9 cellular contexts compared by ENCODE assay signal in genomic region chr11:68904458-68904847, GRCh38. TPM values are rescaled to one million over a fixed set of nuclear protein-coding genes. Genes with fewer than 3 reads are reported as not detected.
DNase-seq lines count a peak whose midpoint lies in the region; ATAC-seq and FAIRE-seq lines count a peak whose summit lies in the region.
"Had no signal": no experiment of that assay in that cellular context is flagged by ENCODE, and none has a peak within 500 bp of the region (broad histone marks: within the 10 kb centered on the region; RNA-seq: fewer than 3 reads in every experiment).

No MANE protein-coding gene starts in this region.

- no peak for FAIRE-seq in RCC 7860 (lab: Jason Lieb, UNC)
- FAIRE-seq: A204.1 had no signal

- no peaks in the 10 kb centered on the region for H3K9me3 ChIP-seq in iPS-15b (ENCODE audit: control insufficient read depth, insufficient read depth, low read length)

- DNase-seq in DMS 273 (lab: John Stamatoyannopoulos, UW; ENCODE audit: unreplicated experiment), result peak; percentile 42
- DNase-seq in DMS 273 treated with DMSO at 0.1 percent for 48 hours (lab: John Stamatoyannopoulos, UW), result no peak
- no peak for DNase-seq in activated T-helper 2 cell treated with anti-CD3 and anti-CD28 coated beads, Interferon-gamma antibody, Interleukin-2, Interleukin-4, amounts not matched to agents 10 μg/mL and 5 μg/mL and 100 μg/mL, durations not matched to agents 14 hours and 24 hours and 36 hours (ENCODE audit: low spot score)
- DNase-seq in RCC 7860 (ENCODE audit: low spot score), result no peak

- no peaks in the 10 kb centered on the region for H3K27me3 ChIP-seq in iPS-15b (ENCODE audit: control insufficient read depth, insufficient read depth, low read length)

- intact Hi-C loops in activated T-helper 2 cell treated with anti-CD3 and anti-CD28 coated beads, Interferon-gamma antibody, Interleukin-2, Interleukin-4, amounts not matched to agents 10 μg/mL and 5 μg/mL and 100 μg/mL, durations not matched to agents 14 hours and 24 hours and 36 hours (cut with micrococcal nuclease), result no loop called here

- H3K4me1 ChIP-seq in iPS-15b (ENCODE audit: control insufficient read depth, insufficient read depth, low read length), result no peaks in the 10 kb centered on the region

- no peaks in the 10 kb centered on the region for H3K9me3 Mint-ChIP-seq in activated T-helper 2 cell treated with anti-CD3 and anti-CD28 coated beads, Interferon-gamma antibody, Interleukin-2, Interleukin-4, amounts not matched to agents 10 μg/mL and 5 μg/mL and 100 μg/mL, durations not matched to agents 14 hours and 24 hours and 36 hours
- H3K9me3 Mint-ChIP-seq in stimulated activated naive CD8-positive, alpha-beta T cell treated with anti-CD3 and anti-CD28 coated beads, Interleukin-15, Interleukin-2, amounts not matched to agents 100 ng/mL and 50 ng/mL, for 24 hours, result no peaks in the 10 kb centered on the region

- peaks cover 50% of the 10 kb centered on the region for H3K36me3 Mint-ChIP-seq in activated T-helper 2 cell treated with anti-CD3 and anti-CD28 coated beads, Interferon-gamma antibody, Interleukin-2, Interleukin-4, amounts not matched to agents 10 μg/mL and 5 μg/mL and 100 μg/mL, durations not matched to agents 14 hours and 24 hours and 36 hours (ENCODE audit: low read depth)
- H3K36me3 Mint-ChIP-seq in stimulated activated naive CD8-positive, alpha-beta T cell treated with anti-CD3 and anti-CD28 coated beads, Interleukin-15, Interleukin-2, amounts not matched to agents 100 ng/mL and 50 ng/mL, for 24 hours (ENCODE audit: low read depth), result peaks cover 33% of the 10 kb centered on the region

- H3K4me1 Mint-ChIP-seq in activated T-helper 2 cell treated with anti-CD3 and anti-CD28 coated beads, Interferon-gamma antibody, Interleukin-2, Interleukin-4, amounts not matched to agents 10 μg/mL and 5 μg/mL and 100 μg/mL, durations not matched to agents 14 hours and 24 hours and 36 hours (ENCODE audit: low read depth), result peaks cover 31% of the 10 kb centered on the region
- H3K4me1 Mint-ChIP-seq in stimulated activated naive CD8-positive, alpha-beta T cell treated with anti-CD3 and anti-CD28 coated beads, Interleukin-15, Interleukin-2, amounts not matched to agents 100 ng/mL and 50 ng/mL, for 24 hours (ENCODE audit: low read depth), result peaks cover 33% of the 10 kb centered on the region

- H3K4me3 Mint-ChIP-seq in activated T-helper 2 cell treated with anti-CD3 and anti-CD28 coated beads, Interferon-gamma antibody, Interleukin-2, Interleukin-4, amounts not matched to agents 10 μg/mL and 5 μg/mL and 100 μg/mL, durations not matched to agents 14 hours and 24 hours and 36 hours (ENCODE audit: low read depth), result peak overlapping the region; percentile 99
- H3K4me3 Mint-ChIP-seq in stimulated activated naive CD8-positive, alpha-beta T cell treated with anti-CD3 and anti-CD28 coated beads, Interleukin-15, Interleukin-2, amounts not matched to agents 100 ng/mL and 50 ng/mL, for 24 hours, result peak overlapping the region; percentile 96

- H3K4me3 ChIP-seq in iPS-15b (ENCODE audit: low read depth, low read length), result peak overlapping the region; percentile 87

- H3K27ac Mint-ChIP-seq in activated T-helper 2 cell treated with anti-CD3 and anti-CD28 coated beads, Interferon-gamma antibody, Interleukin-2, Interleukin-4, amounts not matched to agents 10 μg/mL and 5 μg/mL and 100 μg/mL, durations not matched to agents 14 hours and 24 hours and 36 hours, result peak overlapping the region; percentile 93
- peak overlapping the region; percentile 92 for H3K27ac Mint-ChIP-seq in stimulated activated naive CD8-positive, alpha-beta T cell treated with anti-CD3 and anti-CD28 coated beads, Interleukin-15, Interleukin-2, amounts not matched to agents 100 ng/mL and 50 ng/mL, for 24 hours

- H3K9ac ChIP-seq in iPS-15b (ENCODE audit: low read depth, low read length), result peak overlapping the region; percentile 80

- ATAC-seq in HG03097 (IDR thresholded peaks at IDR 0.05; ENCODE audit: low FRiP score, unreplicated experiment) (peak; percentile 4), GM18502 (IDR thresholded peaks at IDR 0.05; ENCODE audit: poor library complexity, unreplicated experiment) (no peak)

- no peaks in the 10 kb centered on the region for H3K27me3 Mint-ChIP-seq in activated T-helper 2 cell treated with anti-CD3 and anti-CD28 coated beads, Interferon-gamma antibody, Interleukin-2, Interleukin-4, amounts not matched to agents 10 μg/mL and 5 μg/mL and 100 μg/mL, durations not matched to agents 14 hours and 24 hours and 36 hours (ENCODE audit: low read depth)
- no peaks in the 10 kb centered on the region for H3K27me3 Mint-ChIP-seq in stimulated activated naive CD8-positive, alpha-beta T cell treated with anti-CD3 and anti-CD28 coated beads, Interleukin-15, Interleukin-2, amounts not matched to agents 100 ng/mL and 50 ng/mL, for 24 hours

- H3K36me3 ChIP-seq in iPS-15b (ENCODE audit: control insufficient read depth, insufficient read depth, low read length), result peaks cover 12% of the 10 kb centered on the region

RNA-seq across cellular contexts. Expression of gene IGHMBP2, which starts 0.8 kb away (rescaled TPM):
- 31.3 and 31.6 TPM in 2 replicates for total RNA-seq in activated T-helper 2 cell treated with anti-CD3 and anti-CD28 coated beads, Interferon-gamma antibody, Interleukin-2, Interleukin-4, amounts not matched to agents 10 μg/mL and 5 μg/mL and 100 μg/mL, durations not matched to agents 14 hours and 24 hours and 36 hours

RNA-seq across cellular contexts. Expression of gene MRPL21, which starts 0.8 kb away (rescaled TPM):
- 104 and 106 TPM in 2 replicates for total RNA-seq in activated T-helper 2 cell treated with anti-CD3 and anti-CD28 coated beads, Interferon-gamma antibody, Interleukin-2, Interleukin-4, amounts not matched to agents 10 μg/mL and 5 μg/mL and 100 μg/mL, durations not matched to agents 14 hours and 24 hours and 36 hours
